In genomic region chr2:207619764-207620203, GRCh38 we compare ENCODE assay signal across 11 cellular contexts. TPM values are rescaled to one million over a fixed set of nuclear protein-coding genes. Genes with fewer than 3 reads are reported as not detected.
DNase-seq lines count a peak whose midpoint lies in the region; ATAC-seq and TF ChIP-seq lines count a peak whose summit lies in the region.
"Had no signal": no experiment of that assay in that cellular context is flagged by ENCODE, and none has a peak within 500 bp of the region (broad histone marks: within the 10 kb centered on the region; RNA-seq: fewer than 3 reads in every experiment).

No MANE protein-coding gene starts in this region.

- no peak overlapping the region for H3K4me3 ChIP-seq in lower leg skin (ENCODE audit: low read depth, poor library complexity, severe bottlenecking)
- H3K4me3 ChIP-seq: A549 had no signal

- TF ChIP-seq CTCF in lower leg skin (IDR thresholded peaks at IDR 0.05), result no peak

- no peaks in the 10 kb centered on the region for H3K9me3 Mint-ChIP-seq in activated CD8-positive, alpha-beta memory T cell treated with anti-CD3 and anti-CD28 coated beads, Interleukin-2, amount 10 ng/mL, durations not matched to agents 7 days and 5 days (ENCODE audit: low read depth)
- H3K9me3 Mint-ChIP-seq in T-helper 1 cell treated with Interleukin-12 subunit alpha and Interleukin-12 subunit beta and Interleukin-4 antibody, amounts not matched to agents 30 μg/mL and 1 μg/mL, for 36 hours, result no peaks in the 10 kb centered on the region

- in situ Hi-C loops in G401 (cut with HindIII; ENCODE audit: low sequenced_read_pairs), result no loop called here

- CTCF ChIA-PET in activated CD8-positive, alpha-beta memory T cell treated with anti-CD3 and anti-CD28 coated beads, Interleukin-2, amount 10 ng/mL, durations not matched to agents 7 days and 5 days (lab: Charles Lee), result interaction anchor here (0.7 to 1.4 kb wide), 4 partner anchors 11 to 421 kb away, joined by 3 to 5 read pairs (median 4); no protein-coding TSS in a partner anchor

- H3K27me3 Mint-ChIP-seq in activated CD8-positive, alpha-beta memory T cell treated with anti-CD3 and anti-CD28 coated beads, Interleukin-2, amount 10 ng/mL, durations not matched to agents 7 days and 5 days, result no peaks in the 10 kb centered on the region
- no peaks in the 10 kb centered on the region for H3K27me3 Mint-ChIP-seq in T-helper 1 cell treated with Interleukin-12 subunit alpha and Interleukin-12 subunit beta and Interleukin-4 antibody, amounts not matched to agents 30 μg/mL and 1 μg/mL, for 36 hours (ENCODE audit: low read depth)

- DNase-seq in activated CD8-positive, alpha-beta memory T cell treated with anti-CD3 and anti-CD28 coated beads, Interleukin-2, amount 10 ng/mL, durations not matched to agents 7 days and 5 days, result no peak
- no peak for DNase-seq in activated CD8-positive, alpha-beta memory T cell treated with anti-CD3 and anti-CD28 coated beads, Interleukin-2, amount 50 U/mL, for 4 hours
- DNase-seq in superior temporal gyrus (ENCODE audit: extremely low spot score), result peak; percentile 13
- DNase-seq in G401 (ENCODE audit: low spot score), result no peak
- no peak for DNase-seq in activated T-cell treated with anti-CD3 and anti-CD28 coated beads for 4 hours
- DNase-seq in lower leg skin (ENCODE audit: low spot score in 2 of 2), result no peak
- DNase-seq: NCI-H526 treated with DMSO at 0.1 percent for 48 hours, posterior cingulate gyrus had no signal

- H3K4me3 Mint-ChIP-seq in activated CD8-positive, alpha-beta memory T cell treated with anti-CD3 and anti-CD28 coated beads, Interleukin-2, amount 10 ng/mL, durations not matched to agents 7 days and 5 days, result no peak overlapping the region
- peak overlapping the region; percentile 27 for H3K4me3 Mint-ChIP-seq in T-helper 1 cell treated with Interleukin-12 subunit alpha and Interleukin-12 subunit beta and Interleukin-4 antibody, amounts not matched to agents 30 μg/mL and 1 μg/mL, for 36 hours

- WGBS in lower leg skin, 2 donors, result 54 to 73% methylated on average over 4 of the region's 4 CpGs

- peaks cover 51% of the 10 kb centered on the region for H3K4me1 Mint-ChIP-seq in activated CD8-positive, alpha-beta memory T cell treated with anti-CD3 and anti-CD28 coated beads, Interleukin-2, amount 10 ng/mL, durations not matched to agents 7 days and 5 days
- peaks cover 37% of the 10 kb centered on the region for H3K4me1 Mint-ChIP-seq in T-helper 1 cell treated with Interleukin-12 subunit alpha and Interleukin-12 subunit beta and Interleukin-4 antibody, amounts not matched to agents 30 μg/mL and 1 μg/mL, for 36 hours (ENCODE audit: low read depth)

- TF ChIP-seq POLR2A in lower leg skin (IDR thresholded peaks at IDR 0.05), result no peak

- no peak for ATAC-seq in activated CD8-positive, alpha-beta memory T cell treated with anti-CD3 and anti-CD28 coated beads, Interleukin-2, amount 10 ng/mL, durations not matched to agents 7 days and 5 days
- ATAC-seq in HG03103 (IDR thresholded peaks at IDR 0.05; ENCODE audit: low read depth, unreplicated experiment), result peak; percentile 48
- ATAC-seq: A549 had no signal

- intact Hi-C loops in lower leg skin (cut with DNase I; ENCODE audit: low total_unique reads), result no loop called here

- peak overlapping the region; percentile 45 for H3K27ac Mint-ChIP-seq in activated CD8-positive, alpha-beta memory T cell treated with anti-CD3 and anti-CD28 coated beads, Interleukin-2, amount 10 ng/mL, durations not matched to agents 7 days and 5 days
- H3K27ac Mint-ChIP-seq in T-helper 1 cell treated with Interleukin-12 subunit alpha and Interleukin-12 subunit beta and Interleukin-4 antibody, amounts not matched to agents 30 μg/mL and 1 μg/mL, for 36 hours, result peak overlapping the region; percentile 71

- H3K36me3 Mint-ChIP-seq in activated CD8-positive, alpha-beta memory T cell treated with anti-CD3 and anti-CD28 coated beads, Interleukin-2, amount 10 ng/mL, durations not matched to agents 7 days and 5 days, result peaks cover 44% of the 10 kb centered on the region
- peaks cover 19% of the 10 kb centered on the region for H3K36me3 Mint-ChIP-seq in T-helper 1 cell treated with Interleukin-12 subunit alpha and Interleukin-12 subunit beta and Interleukin-4 antibody, amounts not matched to agents 30 μg/mL and 1 μg/mL, for 36 hours (ENCODE audit: low read depth)

RNA-seq across cellular contexts. Expression of gene METTL21A, which starts 5.4 kb away (rescaled TPM):
- total RNA-seq in activated CD8-positive, alpha-beta memory T cell treated with anti-CD3 and anti-CD28 coated beads, Interleukin-2, amount 10 ng/mL, durations not matched to agents 7 days and 5 days, result 10 to 100 TPM; 16.4 to 21.1 TPM
- total RNA-seq in G401 (2014; rRNA removed; shearing (Covaris generic)), result 72.0 and 73.8 TPM in 2 replicates
- total RNA-seq in lower leg skin, result 10 to 100 TPM in 2 of 4 donors, 1 to 10 TPM in 2; 4.5 to 18.4 (median 10.2) TPM
